20 cellular contexts compared by ENCODE assay signal in genomic region chr16:27370318-27370717, GRCh38. TPM values are rescaled to one million over a fixed set of nuclear protein-coding genes. Genes with fewer than 3 reads are reported as not detected.
DNase-seq lines count a peak whose midpoint lies in the region; ATAC-seq and TF ChIP-seq lines count a peak whose summit lies in the region.
"Had no signal": no experiment of that assay in that cellular context is flagged by ENCODE, and none has a peak within 500 bp of the region (broad histone marks: within the 10 kb centered on the region; RNA-seq: fewer than 3 reads in every experiment).

No MANE protein-coding gene starts in this region.

- H3K14ac ChIP-seq in H9 (ENCODE audit: insufficient read depth, low read length): no peak overlapping the region

- H3K36me3 Mint-ChIP-seq in T-helper 1 cell treated with Interleukin-12 subunit alpha and Interleukin-12 subunit beta and Interleukin-4 antibody, amounts not matched to agents 30 μg/mL and 1 μg/mL, for 36 hours (ENCODE audit: low read depth): peaks cover 20% of the 10 kb centered on the region
- peaks cover 30% of the 10 kb centered on the region for H3K36me3 Mint-ChIP-seq in activated naive CD8-positive, alpha-beta T cell treated with anti-CD3 and anti-CD28 coated beads for 36 hours
- H3K36me3 Mint-ChIP-seq in naive thymus-derived CD8-positive, alpha-beta T cell: no peaks in the 10 kb centered on the region
- no peaks in the 10 kb centered on the region for H3K36me3 Mint-ChIP-seq in H9 (ENCODE audit: insufficient read depth in 1 of 3, low read depth in 3 of 3)

- no peak overlapping the region for H3K4ac ChIP-seq in H9 (ENCODE audit: low read depth, low read length)

- H4K8ac ChIP-seq in H9 (replicated peaks; ENCODE audit: insufficient read length, low read depth, low read length): no peak overlapping the region

- H3K56ac ChIP-seq in H9 (ENCODE audit: insufficient read length, low read depth, low read length): no peak overlapping the region

- TF ChIP-seq CTCF in DND-41 (IDR thresholded peaks at IDR 0.05; ENCODE audit: borderline replicate concordance, extremely low read depth, low read length, poor library complexity, severe bottlenecking) (no peak), left lung (IDR thresholded peaks at IDR 0.05) (no peak), colonic mucosa (IDR thresholded peaks at IDR 0.05) (no peak), H9 (conservative IDR thresholded peaks at IDR 0.05) (no peak)

- H3K9ac ChIP-seq in DND-41 (ENCODE audit: low read depth, low read length) (no peak overlapping the region), colonic mucosa (ENCODE audit: low read depth in 2 of 2, low read length in 2 of 2) (no peak overlapping the region), H9 (ENCODE audit: extremely low read depth, insufficient read length, low read length) (no peak overlapping the region)

- H3K4me1 Mint-ChIP-seq in T-helper 1 cell treated with Interleukin-12 subunit alpha and Interleukin-12 subunit beta and Interleukin-4 antibody, amounts not matched to agents 30 μg/mL and 1 μg/mL, for 36 hours (ENCODE audit: low read depth): peaks cover 27% of the 10 kb centered on the region
- peaks cover 39% of the 10 kb centered on the region for H3K4me1 Mint-ChIP-seq in activated naive CD8-positive, alpha-beta T cell treated with anti-CD3 and anti-CD28 coated beads for 36 hours
- peaks cover 16 to 62% (median 37%) of the 10 kb centered on the region in 4 donors for H3K4me1 Mint-ChIP-seq in naive thymus-derived CD8-positive, alpha-beta T cell
- peaks cover 3 to 5% of the 10 kb centered on the region in 2 experiments; a peak in 3 of 4 replicates for H3K4me1 Mint-ChIP-seq in H9

- H3K4me1 ChIP-seq in DND-41 (ENCODE audit: insufficient read depth, low read length) (peaks cover 69% of the 10 kb centered on the region), left lung (peaks cover 3 to 42% of the 10 kb centered on the region in 2 donors), colonic mucosa (peaks cover 10% of the 10 kb centered on the region), H9 (ENCODE audit: insufficient read depth, low read length) (no peaks in the 10 kb centered on the region)

- no peak overlapping the region for H3K4me3 Mint-ChIP-seq in T-helper 1 cell treated with Interleukin-12 subunit alpha and Interleukin-12 subunit beta and Interleukin-4 antibody, amounts not matched to agents 30 μg/mL and 1 μg/mL, for 36 hours
- no peak overlapping the region for H3K4me3 Mint-ChIP-seq in activated naive CD8-positive, alpha-beta T cell treated with anti-CD3 and anti-CD28 coated beads for 36 hours
- peak overlapping the region in 4 of 10 donors; percentile 16 to 22 (median 20) for H3K4me3 Mint-ChIP-seq in naive thymus-derived CD8-positive, alpha-beta T cell
- H3K4me3 Mint-ChIP-seq in H9: no peak overlapping the region

- DNase-seq in T-helper 1 cell (no peak), DND-41 (no peak), left lung (no peak), colonic mucosa (no peak), H9 (no peak)
- DNase-seq in activated naive CD8-positive, alpha-beta T cell treated with anti-CD3 and anti-CD28 coated beads for 36 hours: no peak
- DNase-seq in naive thymus-derived CD8-positive, alpha-beta T cell: no peak
- DNase-seq: activated CD4-positive, alpha-beta T cell treated with anti-CD3 and anti-CD28 coated beads for 1 hour; cortex of kidney; heart right ventricle; left ventricle myocardium inferior; NCI-H1105 treated with DMSO at 0.1 percent for 48 hours; T1000 had no signal

- no peaks in the 10 kb centered on the region for H3K79me2 ChIP-seq in DND-41 (ENCODE audit: insufficient read depth, low read length)
- H3K79me2 ChIP-seq in H9 (ENCODE audit: insufficient read depth, low read length): no peaks in the 10 kb centered on the region

- no peak overlapping the region for H2AK5ac ChIP-seq in H9 (ENCODE audit: insufficient read length, low read length)

- H3K9me3 Mint-ChIP-seq in T-helper 1 cell treated with Interleukin-12 subunit alpha and Interleukin-12 subunit beta and Interleukin-4 antibody, amounts not matched to agents 30 μg/mL and 1 μg/mL, for 36 hours: peaks cover 13% of the 10 kb centered on the region
- H3K9me3 Mint-ChIP-seq in activated naive CD8-positive, alpha-beta T cell treated with anti-CD3 and anti-CD28 coated beads for 36 hours: peaks cover 17% of the 10 kb centered on the region
- H3K9me3 Mint-ChIP-seq in naive thymus-derived CD8-positive, alpha-beta T cell: peaks cover 0 to 3% (median 0%) of the 10 kb centered on the region in 9 donors
- H3K9me3 Mint-ChIP-seq in H9: no peaks in the 10 kb centered on the region

- ATAC-seq in DND-41 (ENCODE audit: insufficient read depth, low read depth) (no peak), left lung (no peak)
- no peak for ATAC-seq in naive thymus-derived CD8-positive, alpha-beta T cell
- ATAC-seq: HCT116, heart right ventricle, upper lobe of right lung had no signal

- POLR2A ChIA-PET in naive thymus-derived CD8-positive, alpha-beta T cell (lab: Charles Lee): no interaction called here

- no peak overlapping the region for H4K5ac ChIP-seq in H9 (ENCODE audit: insufficient read length, low read depth, low read length)

- no peaks in the 10 kb centered on the region for H3K79me1 ChIP-seq in H9 (ENCODE audit: insufficient read depth, low read depth, low read length, poor library complexity, severe bottlenecking)

- H4K20me1 ChIP-seq in DND-41 (ENCODE audit: insufficient read depth, low read length) (no peaks in the 10 kb centered on the region), H9 (ENCODE audit: control insufficient read depth, insufficient read depth, insufficient read length) (no peaks in the 10 kb centered on the region)

- no peak overlapping the region for H3K23ac ChIP-seq in H9 (ENCODE audit: insufficient read length, low read depth, low read length)

- H3K23me2 ChIP-seq in H9 (ENCODE audit: insufficient read length, low read depth, low read length, poor library complexity, severe bottlenecking): no peaks in the 10 kb centered on the region

- H3K27me3 ChIP-seq in DND-41 (ENCODE audit: insufficient read depth, low read length, poor library complexity) (no peaks in the 10 kb centered on the region), left lung (no peaks in the 10 kb centered on the region), colonic mucosa (no peaks in the 10 kb centered on the region), H9 (ENCODE audit: insufficient read depth, low read length) (no peaks in the 10 kb centered on the region)
- H3K27me3 ChIP-seq: brain microvascular endothelial cell, heart right ventricle, neutrophil, upper lobe of right lung had no signal

- no peak overlapping the region for H2BK15ac ChIP-seq in H9 (ENCODE audit: low read depth, low read length)

- H3K36me3 ChIP-seq in DND-41 (ENCODE audit: insufficient read depth, low read length) (no peaks in the 10 kb centered on the region), left lung (no peaks in the 10 kb centered on the region), colonic mucosa (no peaks in the 10 kb centered on the region)
- H3K36me3 ChIP-seq: brain microvascular endothelial cell, heart right ventricle, left ventricle myocardium inferior, neutrophil, upper lobe of right lung had no signal

- H3K18ac ChIP-seq in H9 (ENCODE audit: insufficient read length, low read depth, low read length): no peak overlapping the region

- H3K9me3 ChIP-seq in DND-41 (ENCODE audit: insufficient read depth, low read length, severe bottlenecking): no peaks in the 10 kb centered on the region
- no peaks in the 10 kb centered on the region for H3K9me3 ChIP-seq in left lung
- H3K9me3 ChIP-seq in colonic mucosa: no peaks in the 10 kb centered on the region
- H3K9me3 ChIP-seq in H9 (ENCODE audit: control insufficient read depth, low read depth, low read length): no peaks in the 10 kb centered on the region
- H3K9me3 ChIP-seq: left ventricle myocardium inferior, neutrophil, upper lobe of right lung had no signal

- no peak overlapping the region for H2BK5ac ChIP-seq in H9 (ENCODE audit: insufficient read length, low read length)

- H3K4me3 ChIP-seq in DND-41 (ENCODE audit: low read depth in 1 of 2, low read length in 2 of 2) (no peak overlapping the region), left lung (no peak overlapping the region), colonic mucosa (no peak overlapping the region)
- H3K4me3 ChIP-seq: heart right ventricle, left ventricle myocardium inferior, SK-N-MC, upper lobe of right lung had no signal

- no peak overlapping the region for H2BK12ac ChIP-seq in H9 (ENCODE audit: insufficient read length, low read depth, low read length)

- intact Hi-C loops in left lung (cut with DNase I) (loop anchor here in 1 of 2 donors (10.0 kb wide), 1 partner anchor 64 kb away; no protein-coding TSS in a partner anchor), colonic mucosa (cut with DNase I) (no loop called here)

- no peak overlapping the region for H2AFZ ChIP-seq in DND-41 (ENCODE audit: low read depth, low read length)
- no peak overlapping the region for H2AFZ ChIP-seq in H9 (ENCODE audit: low read length)

- peak overlapping the region; percentile 74 for H3K27ac Mint-ChIP-seq in T-helper 1 cell treated with Interleukin-12 subunit alpha and Interleukin-12 subunit beta and Interleukin-4 antibody, amounts not matched to agents 30 μg/mL and 1 μg/mL, for 36 hours
- H3K27ac Mint-ChIP-seq in activated naive CD8-positive, alpha-beta T cell treated with anti-CD3 and anti-CD28 coated beads for 36 hours: peak overlapping the region; percentile 99
- H3K27ac Mint-ChIP-seq in naive thymus-derived CD8-positive, alpha-beta T cell: peak overlapping the region in 9 of 10 donors; percentile 92 to 100 (median 99)
- peak overlapping the region in 1 of 3 experiments; percentile 34; a peak in 1 of 7 replicates for H3K27ac Mint-ChIP-seq in H9

- H4K91ac ChIP-seq in H9 (ENCODE audit: insufficient read length, low read depth, low read length): no peak overlapping the region

- H3K4me2 ChIP-seq in DND-41 (ENCODE audit: insufficient read depth, low read length) (no peak overlapping the region), H9 (ENCODE audit: insufficient read depth, insufficient read length, low read length) (no peak overlapping the region)

- no peak overlapping the region for H3T11ph ChIP-seq in H9 (ENCODE audit: low read length)

- H2BK120ac ChIP-seq in H9 (ENCODE audit: low read depth, low read length, poor library complexity, severe bottlenecking): no peak overlapping the region

- H3K27ac ChIP-seq in DND-41 (ENCODE audit: low read length): peak overlapping the region; percentile 61
- H3K27ac ChIP-seq in left lung: no peak overlapping the region
- no peak overlapping the region for H3K27ac ChIP-seq in colonic mucosa
- H3K27ac ChIP-seq in H9 (ENCODE audit: insufficient read length, low read depth, low read length): no peak overlapping the region
- H3K27ac ChIP-seq: 22Rv1, brain microvascular endothelial cell, left ventricle myocardium inferior, neutrophil, SK-N-MC, upper lobe of right lung had no signal

- H3K27me3 Mint-ChIP-seq in T-helper 1 cell treated with Interleukin-12 subunit alpha and Interleukin-12 subunit beta and Interleukin-4 antibody, amounts not matched to agents 30 μg/mL and 1 μg/mL, for 36 hours (ENCODE audit: low read depth): no peaks in the 10 kb centered on the region
- no peaks in the 10 kb centered on the region for H3K27me3 Mint-ChIP-seq in activated naive CD8-positive, alpha-beta T cell treated with anti-CD3 and anti-CD28 coated beads for 36 hours
- H3K27me3 Mint-ChIP-seq in naive thymus-derived CD8-positive, alpha-beta T cell: no peaks in the 10 kb centered on the region
- H3K27me3 Mint-ChIP-seq in H9 (ENCODE audit: low read depth): no peaks in the 10 kb centered on the region; the same call in 1 of the 2 replicates

- no peak overlapping the region for H2BK20ac ChIP-seq in H9 (ENCODE audit: low read depth, low read length, poor library complexity, severe bottlenecking)

RNA-seq across cellular contexts. Expression of gene IL21R, which starts 31.7 kb away (rescaled TPM):
- 10 to 100 TPM; 99.3 to 99.5 TPM for total RNA-seq in activated naive CD8-positive, alpha-beta T cell treated with anti-CD3 and anti-CD28 coated beads for 36 hours
- total RNA-seq in naive thymus-derived CD8-positive, alpha-beta T cell: 10 to 100 TPM; 29.3 to 29.4 TPM
- 10 to 100 TPM; 26.5 to 47.1 (median 33.9) TPM for polyA plus RNA-seq in naive thymus-derived CD8-positive, alpha-beta T cell
- total RNA-seq in left lung (1 to 10 TPM; 3.9 to 4.2 TPM), colonic mucosa (under 1 TPM; 0.56 to 0.91 TPM), H9 (2021) (0.07 and 0.11 TPM in 2 replicates)

RNA-seq across cellular contexts. Expression of gene IL4R, which starts 56.5 kb away (rescaled TPM):
- 100 to 1,000 TPM; 183 to 190 TPM for total RNA-seq in activated naive CD8-positive, alpha-beta T cell treated with anti-CD3 and anti-CD28 coated beads for 36 hours
- total RNA-seq in naive thymus-derived CD8-positive, alpha-beta T cell: 100 to 1,000 TPM; 117 to 120 TPM
- 10 to 100 TPM; 18.8 to 49.4 (median 34.7) TPM for polyA plus RNA-seq in naive thymus-derived CD8-positive, alpha-beta T cell
- total RNA-seq in left lung (100 to 1,000 TPM in 1 of 2 donors, 10 to 100 TPM in 1; 80.3 to 133 TPM), colonic mucosa (10 to 100 TPM; 74.8 to 80.0 TPM), H9 (2021) (28.3 and 28.6 TPM in 2 replicates)

Comparison
In these comparisons a context has a peak if more than half of its experiments do, and no peak if none do; other contexts are left out.
1. RNA of gene IL21R, which starts 31.7 kb away (total RNA-seq): 99.3 to 99.5 TPM in activated naive CD8-positive, alpha-beta T cell treated with anti-CD3 and anti-CD28 coated beads for 36 hours and 29.3 to 29.4 TPM in naive thymus-derived CD8-positive, alpha-beta T cell; 3.9 to 4.2 TPM in left lung, 0.56 to 0.91 TPM in colonic mucosa and 0.07 to 0.11 TPM in H9; every median in the first group is over 4 times any median in the second.